In genomic region chr6:34143884-34144580, GRCh38 we compare ENCODE assay signal across 9 cellular contexts. TPM values are rescaled to one million over a fixed set of nuclear protein-coding genes. Genes with fewer than 3 reads are reported as not detected.
A peak's percentile ranks its signal among the peaks of the same experiment; 100 is the strongest.
DNase-seq lines count a peak whose midpoint lies in the region; ATAC-seq and TF ChIP-seq lines count a peak whose summit lies in the region.
"Had no signal": no experiment of that assay in that cellular context is flagged by ENCODE, and none has a peak within 500 bp of the region (broad histone marks: within the 10 kb centered on the region; RNA-seq: fewer than 3 reads in every experiment).

No MANE protein-coding gene starts in this region.

- CTCF ChIA-PET in activated CD8-positive, alpha-beta T cell treated with anti-CD3 and anti-CD28 coated beads, Interleukin-2, amount 10 ng/mL, durations not matched to agents 7 days and 5 days (lab: Charles Lee), result no interaction called here

- peaks cover 21 to 96% (median 35%) of the 10 kb centered on the region in 4 donors for H3K27me3 ChIP-seq in esophagus squamous epithelium
- H3K27me3 ChIP-seq in skeletal muscle satellite cell (ENCODE audit: control insufficient read depth, insufficient read depth, low read length), result peaks cover 82% of the 10 kb centered on the region

- no peak overlapping the region for H3K9ac ChIP-seq in skeletal muscle satellite cell (ENCODE audit: low read depth, low read length)

- H3K27me3 Mint-ChIP-seq in activated CD8-positive, alpha-beta T cell treated with anti-CD3 and anti-CD28 coated beads, Interleukin-2, amount 10 ng/mL, durations not matched to agents 7 days and 5 days (ENCODE audit: low read depth), result peaks cover 71% of the 10 kb centered on the region

- H3K4me1 Mint-ChIP-seq in activated CD8-positive, alpha-beta T cell treated with anti-CD3 and anti-CD28 coated beads, Interleukin-2, amount 10 ng/mL, durations not matched to agents 7 days and 5 days (ENCODE audit: low read depth), result peaks cover 11% of the 10 kb centered on the region

- WGBS in esophagus squamous epithelium, 2 donors, result no CpG with 5 or more reads among the region's 63 CpGs

- H3K9me3 ChIP-seq in esophagus squamous epithelium (no peaks in the 10 kb centered on the region), skeletal muscle satellite cell (replicated peaks; ENCODE audit: low read length) (no peaks in the 10 kb centered on the region)

- no peaks in the 10 kb centered on the region for H3K9me3 Mint-ChIP-seq in activated CD8-positive, alpha-beta T cell treated with anti-CD3 and anti-CD28 coated beads, Interleukin-2, amount 10 ng/mL, durations not matched to agents 7 days and 5 days (ENCODE audit: insufficient read depth)

- no peak overlapping the region for H3K27ac ChIP-seq in esophagus squamous epithelium

- TF ChIP-seq POLR2A in esophagus squamous epithelium (IDR thresholded peaks at IDR 0.05), result no peak

- no peaks in the 10 kb centered on the region for H3K36me3 Mint-ChIP-seq in activated CD8-positive, alpha-beta T cell treated with anti-CD3 and anti-CD28 coated beads, Interleukin-2, amount 10 ng/mL, durations not matched to agents 7 days and 5 days (ENCODE audit: low read depth)

- ATAC-seq in activated CD8-positive, alpha-beta T cell treated with anti-CD3 and anti-CD28 coated beads, Interleukin-2, amount 10 ng/mL, durations not matched to agents 7 days and 5 days, result peak; percentile 54
- ATAC-seq in GM18498 (IDR thresholded peaks at IDR 0.05; ENCODE audit: unreplicated experiment), result no peak
- no peak for ATAC-seq in omental fat pad (ENCODE audit: low FRiP score)
- ATAC-seq: left colon had no signal

- no peaks in the 10 kb centered on the region for H3K36me3 ChIP-seq in esophagus squamous epithelium
- no peaks in the 10 kb centered on the region for H3K36me3 ChIP-seq in skeletal muscle satellite cell (ENCODE audit: insufficient read depth, low read length)

- POLR2A ChIA-PET in activated CD8-positive, alpha-beta T cell treated with anti-CD3 and anti-CD28 coated beads, Interleukin-2, amount 10 ng/mL, durations not matched to agents 7 days and 5 days (lab: Charles Lee), result no interaction called here

- no peak for TF ChIP-seq CTCF in esophagus squamous epithelium (IDR thresholded peaks at IDR 0.05)
- no peak for TF ChIP-seq CTCF in omental fat pad (IDR thresholded peaks at IDR 0.05)

- intact Hi-C loops in esophagus squamous epithelium (cut with DNase I), result loop anchor here (10.0 kb wide), 1 partner anchor 89 kb away; no protein-coding TSS in a partner anchor

- peak overlapping the region in 3 of 4 donors; percentile 28 to 65 (median 47) for H3K4me3 ChIP-seq in esophagus squamous epithelium
- peak overlapping the region; percentile 68 for H3K4me3 ChIP-seq in skeletal muscle satellite cell (ENCODE audit: low read length)

- H3K4me3 Mint-ChIP-seq in activated CD8-positive, alpha-beta T cell treated with anti-CD3 and anti-CD28 coated beads, Interleukin-2, amount 10 ng/mL, durations not matched to agents 7 days and 5 days, result no peak overlapping the region

- H3K4me1 ChIP-seq in esophagus squamous epithelium (peaks cover 21 to 40% (median 28%) of the 10 kb centered on the region in 3 donors), skeletal muscle satellite cell (ENCODE audit: control insufficient read depth, insufficient read depth, low read length) (peaks cover 21% of the 10 kb centered on the region)

- DNase-seq in DMS79 (lab: John Stamatoyannopoulos, UW) (peak; percentile 24), NCI-H1105 (lab: John Stamatoyannopoulos, UW) (peak; percentile 57), esophagus squamous epithelium (lab: John Stamatoyannopoulos, UW) (no peak), omental fat pad (ENCODE audit: low spot score) (no peak), kidney tubule cell (ENCODE audit: low spot score) (no peak)
- DNase-seq in activated CD8-positive, alpha-beta T cell treated with anti-CD3 and anti-CD28 coated beads, Interleukin-2, amount 10 ng/mL, durations not matched to agents 7 days and 5 days, result peak; percentile 48

- no peak overlapping the region for H3K27ac Mint-ChIP-seq in activated CD8-positive, alpha-beta T cell treated with anti-CD3 and anti-CD28 coated beads, Interleukin-2, amount 10 ng/mL, durations not matched to agents 7 days and 5 days

- H3K4me2 ChIP-seq in skeletal muscle satellite cell (ENCODE audit: low read length), result peak overlapping the region; percentile 86

RNA-seq across cellular contexts. Expression of gene GRM4, which starts 1.9 kb away (rescaled TPM):
- total RNA-seq in activated CD8-positive, alpha-beta T cell treated with anti-CD3 and anti-CD28 coated beads, Interleukin-2, amount 10 ng/mL, durations not matched to agents 7 days and 5 days, result not detected
- total RNA-seq in esophagus squamous epithelium, result not detected
- total RNA-seq in skeletal muscle satellite cell (2012; rRNA removed), result not detected in 2 replicates
- total RNA-seq in omental fat pad, result under 1 TPM in 1 of 4 donors, not detected in 3; 0.60 TPM
- total RNA-seq: left colon had no signal

Comparison
In these comparisons a context has a peak if more than half of its experiments do, and no peak if none do; other contexts are left out.
1. DNase-seq: peak in DMS79 (single experiment), NCI-H1105 (single experiment) and activated CD8-positive, alpha-beta T cell treated with anti-CD3 and anti-CD28 coated beads, Interleukin-2, amount 10 ng/mL, durations not matched to agents 7 days and 5 days (single experiment); none in esophagus squamous epithelium (single experiment), omental fat pad (single experiment) and kidney tubule cell (single experiment).